ENCODE assay signal across 8 cellular contexts in the genomic region with DNA sequence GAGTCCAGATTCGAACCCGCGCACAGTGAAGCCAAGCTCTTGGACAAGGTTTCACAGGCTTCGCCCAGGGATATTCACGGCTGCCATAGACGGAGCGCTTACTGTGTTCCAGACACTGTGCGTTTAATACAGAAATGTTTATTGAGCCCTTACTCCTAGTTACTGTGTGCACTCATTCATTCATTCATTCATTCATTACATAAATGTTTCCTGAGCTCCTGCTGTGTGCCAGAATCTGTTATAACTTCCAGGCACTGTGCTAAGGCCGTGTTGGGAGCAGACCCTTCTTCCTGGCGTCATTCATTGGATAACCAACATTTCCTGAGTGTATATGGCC. TPM values are rescaled to one million over a fixed set of nuclear protein-coding genes. Genes with fewer than 3 reads are reported as not detected.
DNase-seq lines count a peak whose midpoint lies in the region; ATAC-seq and TF ChIP-seq lines count a peak whose summit lies in the region.

No MANE protein-coding gene starts in this region.

- no peaks in the 10 kb centered on the region for H3K9me3 Mint-ChIP-seq in CD8-positive, alpha-beta memory T cell
- no peaks in the 10 kb centered on the region for H3K9me3 Mint-ChIP-seq in endothelial cell (ENCODE audit: unreplicated experiment)

- H3K9ac ChIP-seq in OCI-LY3 (ENCODE audit: low read length) = peak overlapping the region; percentile 76

- peak overlapping the region; percentile 55 for H3K4me3 ChIP-seq in CD8-positive, alpha-beta memory T cell (ENCODE audit: low read length)
- H3K4me3 ChIP-seq in OCI-LY3 (ENCODE audit: low read length) = peak overlapping the region; percentile 85

- H2AFZ ChIP-seq in OCI-LY3 (ENCODE audit: low read depth, low read length) = peak overlapping the region; percentile 42; the same call in 1 of the 2 replicates

- CTCF ChIA-PET in CD8-positive, alpha-beta memory T cell (lab: Charles Lee) = interaction anchor here (0.7 kb wide), 2 partner anchors 82 to 85 kb away, joined by 3 to 4 read pairs; no protein-coding TSS in a partner anchor

- ATAC-seq in omental fat pad (ENCODE audit: low FRiP score) = peak; percentile 5
- no peak for ATAC-seq in left lobe of liver

- H3K4me1 Mint-ChIP-seq in CD8-positive, alpha-beta memory T cell = peaks cover 32 to 47% (median 41%) of the 10 kb centered on the region in 3 donors
- peaks cover 47% of the 10 kb centered on the region for H3K4me1 Mint-ChIP-seq in endothelial cell (ENCODE audit: unreplicated experiment)

- no peaks in the 10 kb centered on the region for H3K27me3 ChIP-seq in CD8-positive, alpha-beta memory T cell (ENCODE audit: insufficient read depth, low read length, poor library complexity, severe bottlenecking)
- peaks cover 11% of the 10 kb centered on the region for H3K27me3 ChIP-seq in OCI-LY3 (ENCODE audit: low read depth, low read length)

- peak overlapping the region in 7 of 8 donors; percentile 80 to 91 (median 87) for H3K27ac Mint-ChIP-seq in CD8-positive, alpha-beta memory T cell
- peak overlapping the region; percentile 94 for H3K27ac Mint-ChIP-seq in endothelial cell (ENCODE audit: unreplicated experiment)

- DNase-seq in CD8-positive, alpha-beta memory T cell = no peak
- DNase-seq in endothelial cell (ENCODE audit: low spot score) (no peak), omental fat pad (ENCODE audit: low spot score) (no peak), EL (no peak), left lobe of liver (ENCODE audit: low spot score) (no peak), GDM1 (lab: John Stamatoyannopoulos, UW) (no peak), GM10266 (ENCODE audit: extremely low spot score) (no peak)

- peak overlapping the region; percentile 94 for H3K4me2 ChIP-seq in OCI-LY3 (ENCODE audit: low read length)

- H3K27ac ChIP-seq in CD8-positive, alpha-beta memory T cell (ENCODE audit: low read depth, low read length) = peak overlapping the region; percentile 34
- no peak overlapping the region for H3K27ac ChIP-seq in OCI-LY3 (ENCODE audit: low read length)

- H4K20me1 ChIP-seq in OCI-LY3 (ENCODE audit: insufficient read depth, low read length) = peaks cover 30% of the 10 kb centered on the region

- no peaks in the 10 kb centered on the region for H3K36me3 ChIP-seq in CD8-positive, alpha-beta memory T cell (ENCODE audit: insufficient read depth, low read length)
- no peaks in the 10 kb centered on the region for H3K36me3 ChIP-seq in OCI-LY3 (replicated peaks; ENCODE audit: low read depth, low read length)

- H3K27me3 Mint-ChIP-seq in CD8-positive, alpha-beta memory T cell = peaks cover 3% of the 10 kb centered on the region in 2 donors
- peaks cover 11% of the 10 kb centered on the region for H3K27me3 Mint-ChIP-seq in endothelial cell (ENCODE audit: unreplicated experiment)

- peak overlapping the region; percentile 81 to 91 (median 89) for H3K4me3 Mint-ChIP-seq in CD8-positive, alpha-beta memory T cell
- H3K4me3 Mint-ChIP-seq in endothelial cell (ENCODE audit: unreplicated experiment) = peak overlapping the region; percentile 96

- TF ChIP-seq CTCF in OCI-LY3 (IDR thresholded peaks at IDR 0.05; ENCODE audit: low read depth, low read length) (no peak), endothelial cell (IDR thresholded peaks at IDR 0.05; ENCODE audit: unreplicated experiment) (no peak), omental fat pad (IDR thresholded peaks at IDR 0.05) (no peak), GM10266 (IDR thresholded peaks at IDR 0.05; ENCODE audit: control insufficient read depth, insufficient read depth, low read depth, missing control alignments) (no peak)

- no peaks in the 10 kb centered on the region for H3K9me3 ChIP-seq in CD8-positive, alpha-beta memory T cell (ENCODE audit: low read length)
- no peaks in the 10 kb centered on the region for H3K9me3 ChIP-seq in OCI-LY3 (ENCODE audit: insufficient read depth, low read length)

- POLR2A ChIA-PET in CD8-positive, alpha-beta memory T cell (lab: Charles Lee) = interaction anchor here (0.5 kb wide), 1 partner anchor 37 kb away, joined by 3 read pairs; no protein-coding TSS in a partner anchor

- H3K4me1 ChIP-seq in CD8-positive, alpha-beta memory T cell (ENCODE audit: insufficient read depth, low read length) = peaks cover 36% of the 10 kb centered on the region
- H3K4me1 ChIP-seq in OCI-LY3 (ENCODE audit: low read length) = peaks cover 33% of the 10 kb centered on the region

- peaks cover 0 to 11% (median 1%) of the 10 kb centered on the region in 3 donors for H3K36me3 Mint-ChIP-seq in CD8-positive, alpha-beta memory T cell
- peaks cover 10% of the 10 kb centered on the region for H3K36me3 Mint-ChIP-seq in endothelial cell (ENCODE audit: low read depth, unreplicated experiment)

- peaks cover 38% of the 10 kb centered on the region for H3K79me2 ChIP-seq in OCI-LY3 (ENCODE audit: low read length)

RNA-seq across cellular contexts. Expression of a gene that starts 0.7 kb away (rescaled TPM):
- 10 to 100 TPM; 49.7 to 53.4 TPM for total RNA-seq in CD8-positive, alpha-beta memory T cell
- polyA plus RNA-seq in CD8-positive, alpha-beta memory T cell = 6.6 TPM
- total RNA-seq in endothelial cell (ENCODE audit: unreplicated experiment) (97.0 TPM), omental fat pad (100 to 1,000 TPM; 153 to 251 (median 194) TPM), left lobe of liver (41.9 TPM)
